Comparison of ENCODE assay signal across 23 cellular contexts in the genomic region with DNA sequence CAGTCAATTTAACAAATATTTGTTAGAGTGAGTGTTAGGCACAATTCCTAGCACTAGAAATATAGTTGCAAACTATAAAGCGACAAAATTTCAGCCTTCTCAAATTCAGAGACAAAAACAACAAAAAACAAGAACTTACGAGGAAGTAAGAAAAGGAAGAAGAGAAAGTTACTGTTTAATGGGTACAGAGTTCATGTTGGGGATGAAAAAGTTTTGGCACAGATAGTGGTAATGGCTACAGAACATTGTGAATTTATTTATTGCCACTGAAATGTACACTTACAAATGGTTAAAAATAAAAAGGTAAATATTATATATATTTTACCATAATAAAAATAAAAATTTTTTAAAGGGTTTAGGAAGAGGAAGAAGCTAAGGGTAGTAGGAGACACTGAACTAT. TPM values are rescaled to one million over a fixed set of nuclear protein-coding genes. Genes with fewer than 3 reads are reported as not detected.
DNase-seq lines count a peak whose midpoint lies in the region; ATAC-seq, FAIRE-seq and TF ChIP-seq lines count a peak whose summit lies in the region.
"Had no signal": no experiment of that assay in that cellular context is flagged by ENCODE, and none has a peak within 500 bp of the region (broad histone marks: within the 10 kb centered on the region; RNA-seq: fewer than 3 reads in every experiment).

No MANE protein-coding gene starts in this region.

- 28% methylated on average over 2 of the region's 2 CpGs for WGBS in right lobe of liver (ENCODE audit: insufficient coverage, low coverage, low lambda C conversion rate, missing lambda C conversion rate)
- 60 to 77% (median 61%) methylated on average over 2 of the region's 2 CpGs for WGBS in small intestine, 3 donors

- intact Hi-C loops in kidney (cut with DNase I) = no loop called here
- intact Hi-C loops in right lobe of liver (cut with DNase I) = no loop called here

- H3K4me1 ChIP-seq in kidney (ENCODE audit: control insufficient read depth in 1 of 2, insufficient read depth in 1 of 2, low read depth in 1 of 2, low read length in 2 of 2) (no peaks in the 10 kb centered on the region), right lobe of liver (peaks cover 0 to 20% (median 0%) of the 10 kb centered on the region in 4 donors), small intestine (ENCODE audit: control insufficient read depth in 2 of 2, insufficient read depth in 1 of 2, low read depth in 1 of 2, low read length in 1 of 2) (no peaks in the 10 kb centered on the region)

- TF ChIP-seq POLR2A in right lobe of liver (IDR thresholded peaks at IDR 0.05) = no peak

- TF ChIP-seq CTCF in kidney (IDR thresholded peaks at IDR 0.05; ENCODE audit: borderline replicate concordance, extremely low read depth, insufficient read depth) (no peak), right lobe of liver (IDR thresholded peaks at IDR 0.05) (no peak)

- ATAC-seq in right lobe of liver = peak in 3 of 4 donors; percentile 57 to 65 (median 58)
- no peak for ATAC-seq in HG02623 (IDR thresholded peaks at IDR 0.05; ENCODE audit: unreplicated experiment)
- no peak for ATAC-seq in HG03439 (IDR thresholded peaks at IDR 0.05; ENCODE audit: unreplicated experiment)
- ATAC-seq: GM12878, GM23338, HCT116 had no signal

- H3K4me3 ChIP-seq in kidney (ENCODE audit: low read length in 2 of 2) = peak overlapping the region in 1 of 2 donors; percentile 24
- peak overlapping the region in 1 of 3 donors; percentile 22 for H3K4me3 ChIP-seq in right lobe of liver
- H3K4me3 ChIP-seq in small intestine (ENCODE audit: low read depth in 1 of 2, low read length in 2 of 2) = no peak overlapping the region
- H3K4me3 ChIP-seq: GM12878, GM23338 had no signal

- no peak for DNase-seq in kidney
- no peak for DNase-seq in right lobe of liver
- DNase-seq in small intestine = peak; percentile 6
- DNase-seq in NCI-H146 treated with DMSO at 0.1 percent for 48 hours (lab: John Stamatoyannopoulos, UW; ENCODE audit: unreplicated experiment) = no peak
- DNase-seq: C1 segment of cervical spinal cord; Calu3; CD4-positive, alpha-beta memory T cell; COR-L47; DMS53; DMS79 treated with DMSO at 0.1 percent for 48 hours; GDM1; H9 had no signal

- no peak overlapping the region for H3K9ac ChIP-seq in kidney (ENCODE audit: low read length in 2 of 2)

- no peaks in the 10 kb centered on the region for H3K27me3 ChIP-seq in right lobe of liver
- H3K27me3 ChIP-seq in small intestine (ENCODE audit: control insufficient read depth in 2 of 2, insufficient read depth in 2 of 2, low read length in 2 of 2) = no peaks in the 10 kb centered on the region

- peaks cover 5 to 7% of the 10 kb centered on the region in 2 donors for H3K36me3 ChIP-seq in kidney (ENCODE audit: control insufficient read depth in 1 of 2, insufficient read depth in 2 of 2, low read length in 2 of 2)
- no peaks in the 10 kb centered on the region for H3K36me3 ChIP-seq in right lobe of liver
- H3K36me3 ChIP-seq in small intestine (ENCODE audit: control insufficient read depth in 2 of 2, insufficient read depth in 2 of 2, low read length in 2 of 2) = peaks cover 0 to 10% of the 10 kb centered on the region in 2 donors

- no peaks in the 10 kb centered on the region for H3K9me3 ChIP-seq in kidney (ENCODE audit: control insufficient read depth in 1 of 2, low read length in 2 of 2)
- H3K9me3 ChIP-seq in right lobe of liver = no peaks in the 10 kb centered on the region
- H3K9me3 ChIP-seq in small intestine (ENCODE audit: control insufficient read depth, low read depth) = no peaks in the 10 kb centered on the region

- FAIRE-seq in colon (lab: Jason Lieb, UNC) (peak; percentile 24), kidney (lab: Jason Lieb, UNC) (peak; percentile 83), small intestine (lab: Jason Lieb, UNC) (no peak)
- FAIRE-seq: GM18507 had no signal

- H3K27ac ChIP-seq in kidney (ENCODE audit: low read depth in 2 of 2, low read length in 2 of 2) (no peak overlapping the region), right lobe of liver (no peak overlapping the region), small intestine (ENCODE audit: low read depth in 1 of 2, low read length in 1 of 2) (no peak overlapping the region)

RNA-seq across cellular contexts. Expression of a gene that starts 21.3 kb away (rescaled TPM):
- total RNA-seq in kidney = 28.2 TPM
- 8.3 TPM for polyA plus RNA-seq in kidney (ENCODE audit: insufficient read depth, low read depth, low replicate concordance)
- total RNA-seq in right lobe of liver = 10 to 100 TPM; 10.4 to 15.6 (median 11.7) TPM
- 10 to 100 TPM in 1 of 3 donors, 1 to 10 TPM in 2; 9.2 to 19.6 (median 9.7) TPM for polyA plus RNA-seq in small intestine

RNA-seq across cellular contexts. Expression of a gene that starts 52.2 kb away (rescaled TPM):
- total RNA-seq in kidney (0.54 TPM), right lobe of liver (not detected)
- polyA plus RNA-seq in kidney (ENCODE audit: insufficient read depth, low read depth, low replicate concordance) (not detected), small intestine (not detected)
- total RNA-seq: A673; Calu3; CD4-positive, alpha-beta memory T cell; Daoy; GM12878; GM23338; H4; H9 had no signal
- polyA plus RNA-seq: BJ; CD4-positive, alpha-beta memory T cell; GM12878 had no signal

RNA-seq across cellular contexts. Expression of a gene that starts 55.6 kb away (rescaled TPM):
- total RNA-seq in kidney (164 TPM), right lobe of liver (100 to 1,000 TPM in 3 of 6 experiments, 10 to 100 TPM in 3; 61.1 to 146 (median 97.8) TPM)
- polyA plus RNA-seq in kidney (ENCODE audit: insufficient read depth, low read depth, low replicate concordance) (25.3 TPM), small intestine (10 to 100 TPM in 2 of 3 donors, 1 to 10 TPM in 1; 2.2 to 51.5 (median 16.5) TPM)
- total RNA-seq: CD4-positive, alpha-beta memory T cell had no signal

Comparison
In these comparisons a context has a peak if more than half of its experiments do, and no peak if none do; other contexts are left out.
1. ATAC-seq: peak in right lobe of liver (3 of 4); none in HG02623 (single experiment) and HG03439 (single experiment).